Comparison of ENCODE assay signal across 20 cellular contexts in genomic region chr12:13905795-13906194, GRCh38.
"Had no signal": no experiment of that assay in that cellular context is flagged by ENCODE, and none has a peak within 500 bp of the region (broad histone marks: within the 10 kb centered on the region; RNA-seq: fewer than 3 reads in every experiment).

No MANE protein-coding gene starts in this region.

- H3K36me3 ChIP-seq: right lobe of liver, suprapubic skin, thyroid gland had no signal

- H3K4me1 Mint-ChIP-seq: naive thymus-derived CD4-positive, alpha-beta T cell; nephron progenitor cell; stimulated activated effector memory CD8-positive, alpha-beta T cell treated with anti-CD3 and anti-CD28 coated beads, Interleukin-12 subunit alpha, Interleukin-12 subunit beta, amount 100 ng/mL, for 72 hours had no signal

- H3K4me3 ChIP-seq: psoas muscle, right lobe of liver, suprapubic skin, thyroid gland had no signal

- H3K27me3 ChIP-seq: foreskin keratinocyte, suprapubic skin, thyroid gland had no signal

- H3K9me3 ChIP-seq: psoas muscle, right lobe of liver, suprapubic skin, thyroid gland had no signal

- H3K27ac ChIP-seq: foreskin keratinocyte, parathyroid adenoma, psoas muscle, right lobe of liver, suprapubic skin, thyroid gland had no signal

- H3K36me3 Mint-ChIP-seq: stimulated activated effector memory CD8-positive, alpha-beta T cell treated with anti-CD3 and anti-CD28 coated beads, Interleukin-12 subunit alpha, Interleukin-12 subunit beta, amount 100 ng/mL, for 72 hours had no signal

- H3K4me3 Mint-ChIP-seq: dendritic cell treated with granulocyte-macrophage colony-stimulating factor and Interleukin-4, amounts not matched to agents 40 ng/mL and 50 ng/mL, for 4 days; naive thymus-derived CD4-positive, alpha-beta T cell; nephron progenitor cell; stimulated activated effector memory CD8-positive, alpha-beta T cell treated with anti-CD3 and anti-CD28 coated beads, Interleukin-12 subunit alpha, Interleukin-12 subunit beta, amount 100 ng/mL, for 72 hours; type B pancreatic cell had no signal

- H3K27ac Mint-ChIP-seq: dendritic cell treated with granulocyte-macrophage colony-stimulating factor and Interleukin-4, amounts not matched to agents 40 ng/mL and 50 ng/mL, for 4 days; naive thymus-derived CD4-positive, alpha-beta T cell; nephron progenitor cell; stimulated activated effector memory CD8-positive, alpha-beta T cell treated with anti-CD3 and anti-CD28 coated beads, Interleukin-12 subunit alpha, Interleukin-12 subunit beta, amount 100 ng/mL, for 72 hours; type B pancreatic cell had no signal

- DNase-seq: erythroblast; foreskin keratinocyte; hippocampal formation; islet precursor cell; mammary epithelial cell; naive thymus-derived CD4-positive, alpha-beta T cell; nephron progenitor cell; psoas muscle; retina; right lobe of liver; stimulated activated CD4-positive, alpha-beta T cell treated with anti-CD3 and anti-CD28 coated beads, Interleukin-4, amount 100 ng/mL, for 1 hour; stimulated activated CD8-positive, alpha-beta memory T cell treated with anti-CD3 and anti-CD28 coated beads, Interleukin-4, amount 100 ng/mL, for 48 hours; stimulated activated naive CD8-positive, alpha-beta T cell treated with anti-CD3 and anti-CD28 coated beads, Interleukin-15, Interleukin-2, amounts not matched to agents 100 U/mL and 50 U/mL, for 24 hours; thyroid gland had no signal

- H3K27me3 Mint-ChIP-seq: dendritic cell treated with granulocyte-macrophage colony-stimulating factor and Interleukin-4, amounts not matched to agents 40 ng/mL and 50 ng/mL, for 4 days had no signal

- H3K9me3 Mint-ChIP-seq: dendritic cell treated with granulocyte-macrophage colony-stimulating factor and Interleukin-4, amounts not matched to agents 40 ng/mL and 50 ng/mL, for 4 days; type B pancreatic cell had no signal

- ATAC-seq: foreskin keratinocyte; left lobe of liver; naive thymus-derived CD4-positive, alpha-beta T cell; psoas muscle; right lobe of liver; stimulated activated effector memory CD8-positive, alpha-beta T cell treated with anti-CD3 and anti-CD28 coated beads, Interleukin-12 subunit alpha, Interleukin-12 subunit beta, amount 100 ng/mL, for 72 hours; stimulated activated naive CD8-positive, alpha-beta T cell treated with anti-CD3 and anti-CD28 coated beads, Interleukin-15, Interleukin-2, amounts not matched to agents 100 U/mL and 50 U/mL, for 24 hours had no signal

- H3K4me1 ChIP-seq: foreskin keratinocyte, parathyroid adenoma, psoas muscle, right lobe of liver, suprapubic skin, thyroid gland had no signal

- H3K79me2 ChIP-seq: parathyroid adenoma had no signal

- H2AFZ ChIP-seq: parathyroid adenoma had no signal
